In the genomic region with DNA sequence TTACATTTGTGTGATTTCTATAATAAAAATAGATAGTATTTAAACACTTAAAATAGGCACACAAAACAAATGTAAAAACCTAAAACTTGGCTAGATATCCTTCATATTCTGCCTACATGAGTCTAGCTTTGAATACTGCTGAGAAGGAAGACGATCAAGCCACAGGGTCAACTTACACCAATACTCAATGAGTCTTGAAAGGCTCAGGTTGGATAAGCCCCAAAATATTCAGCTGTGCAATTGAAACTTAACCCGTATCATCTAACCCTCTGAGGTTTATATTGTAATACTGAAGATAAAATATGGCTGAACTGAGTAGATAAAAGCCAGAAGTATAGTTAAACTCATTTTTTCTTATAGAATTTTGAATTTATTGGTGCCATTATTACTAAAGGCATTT, we compare ENCODE assay signal across 29 cellular contexts.
"Had no signal": no experiment of that assay in that cellular context is flagged by ENCODE, and none has a peak within 500 bp of the region (broad histone marks: within the 10 kb centered on the region; RNA-seq: fewer than 3 reads in every experiment).

No MANE protein-coding gene starts in this region.

- H3K36me3 Mint-ChIP-seq: activated CD4-positive, alpha-beta memory T cell treated with anti-CD3 and anti-CD28 coated beads for 36 hours; activated naive CD4-positive, alpha-beta T cell treated with anti-CD3 and anti-CD28 coated beads, Interleukin-2, amount 10 ng/mL, durations not matched to agents 7 days and 5 days; activated naive CD8-positive, alpha-beta T cell treated with anti-CD3 and anti-CD28 coated beads, Interleukin-2, amount 10 ng/mL, durations not matched to agents 7 days and 5 days; naive B cell had no signal

- H3K27ac ChIP-seq: ascending aorta, brain microvascular endothelial cell, neutrophil, ovary, skin epidermis, tibial nerve had no signal

- H3K4me3 ChIP-seq: ascending aorta, ovary, skin epidermis, tibial nerve had no signal

- H3K9me3 ChIP-seq: ascending aorta, neutrophil, ovary, tibial nerve had no signal

- H3K27me3 ChIP-seq: ascending aorta, brain microvascular endothelial cell, neutrophil, ovary, tibial nerve had no signal

- ATAC-seq: effector memory CD8-positive, alpha-beta T cell; left colon; sciatic nerve had no signal

- H3K4me1 ChIP-seq: ascending aorta, tibial nerve had no signal

- H3K4me3 Mint-ChIP-seq: activated CD4-positive, alpha-beta memory T cell treated with anti-CD3 and anti-CD28 coated beads for 36 hours; activated CD4-positive, alpha-beta T cell treated with anti-CD3 and anti-CD28 coated beads, Interleukin-2, amount 10 ng/mL, durations not matched to agents 24 days and 14 days; activated naive CD4-positive, alpha-beta T cell treated with anti-CD3 and anti-CD28 coated beads, Interleukin-2, amount 10 ng/mL, durations not matched to agents 7 days and 5 days; activated naive CD8-positive, alpha-beta T cell treated with anti-CD3 and anti-CD28 coated beads, Interleukin-2, amount 10 ng/mL, durations not matched to agents 7 days and 5 days; activated T-cell treated with anti-CD3 and anti-CD28 coated beads, Interleukin-2, amount 50 U/mL, for 24 hours; effector memory CD8-positive, alpha-beta T cell; naive B cell; nephron progenitor cell had no signal

- H3K4me1 Mint-ChIP-seq: activated CD4-positive, alpha-beta T cell treated with anti-CD3 and anti-CD28 coated beads, Interleukin-2, amount 10 ng/mL, durations not matched to agents 24 days and 14 days; activated naive CD4-positive, alpha-beta T cell treated with anti-CD3 and anti-CD28 coated beads, Interleukin-2, amount 10 ng/mL, durations not matched to agents 7 days and 5 days; activated naive CD8-positive, alpha-beta T cell treated with anti-CD3 and anti-CD28 coated beads, Interleukin-2, amount 10 ng/mL, durations not matched to agents 7 days and 5 days; naive B cell; nephron progenitor cell had no signal

- DNase-seq: activated CD4-positive, alpha-beta memory T cell treated with anti-CD3 and anti-CD28 coated beads for 36 hours; activated CD4-positive, alpha-beta T cell treated with anti-CD3 and anti-CD28 coated beads, Interleukin-2, amount 10 ng/mL, durations not matched to agents 24 days and 14 days; activated CD4-positive, CD25-positive, alpha-beta regulatory T cell treated with anti-CD3 and anti-CD28 coated beads, Interleukin-2, amount 50 U/mL, for 72 hours; activated CD8-positive, alpha-beta memory T cell treated with anti-CD3 and anti-CD28 coated beads, Interleukin-2, amount 50 U/mL, for 48 hours; activated gamma-delta T cell; activated naive CD4-positive, alpha-beta T cell treated with anti-CD3 and anti-CD28 coated beads, Interleukin-2, amount 10 ng/mL, durations not matched to agents 7 days and 5 days; activated naive CD8-positive, alpha-beta T cell treated with anti-CD3 and anti-CD28 coated beads, Interleukin-2, amount 10 ng/mL, durations not matched to agents 7 days and 5 days; activated T-cell treated with anti-CD3 and anti-CD28 coated beads, Interleukin-2, amount 50 U/mL, for 24 hours; brain microvascular endothelial cell; cortex of kidney; effector memory CD8-positive, alpha-beta T cell; erythroblast; foreskin fibroblast; head of caudate nucleus; hippocampal formation; kidney; left colon; mammary epithelial cell; naive B cell; nephron progenitor cell; ovary; stimulated activated CD4-positive, alpha-beta T cell treated with anti-CD3 and anti-CD28 coated beads, Interleukin-1b, Interleukin-23, amount 100 ng/mL, for 48 hours; stimulated activated naive CD4-positive, alpha-beta T cell had no signal

- H3K27me3 Mint-ChIP-seq: activated CD4-positive, alpha-beta memory T cell treated with anti-CD3 and anti-CD28 coated beads for 36 hours; activated CD4-positive, alpha-beta T cell treated with anti-CD3 and anti-CD28 coated beads, Interleukin-2, amount 10 ng/mL, durations not matched to agents 24 days and 14 days; activated naive CD4-positive, alpha-beta T cell treated with anti-CD3 and anti-CD28 coated beads, Interleukin-2, amount 10 ng/mL, durations not matched to agents 7 days and 5 days; activated naive CD8-positive, alpha-beta T cell treated with anti-CD3 and anti-CD28 coated beads, Interleukin-2, amount 10 ng/mL, durations not matched to agents 7 days and 5 days; activated T-cell treated with anti-CD3 and anti-CD28 coated beads, Interleukin-2, amount 50 U/mL, for 24 hours; effector memory CD8-positive, alpha-beta T cell; naive B cell; progenitor cell of endocrine pancreas had no signal

- H3K27ac Mint-ChIP-seq: activated CD4-positive, alpha-beta memory T cell treated with anti-CD3 and anti-CD28 coated beads for 36 hours; activated CD4-positive, alpha-beta T cell treated with anti-CD3 and anti-CD28 coated beads, Interleukin-2, amount 10 ng/mL, durations not matched to agents 24 days and 14 days; activated naive CD4-positive, alpha-beta T cell treated with anti-CD3 and anti-CD28 coated beads, Interleukin-2, amount 10 ng/mL, durations not matched to agents 7 days and 5 days; activated naive CD8-positive, alpha-beta T cell treated with anti-CD3 and anti-CD28 coated beads, Interleukin-2, amount 10 ng/mL, durations not matched to agents 7 days and 5 days; activated T-cell treated with anti-CD3 and anti-CD28 coated beads, Interleukin-2, amount 50 U/mL, for 24 hours; effector memory CD8-positive, alpha-beta T cell; naive B cell; nephron progenitor cell; progenitor cell of endocrine pancreas had no signal

- H3K9me3 Mint-ChIP-seq: activated CD4-positive, alpha-beta T cell treated with anti-CD3 and anti-CD28 coated beads, Interleukin-2, amount 10 ng/mL, durations not matched to agents 24 days and 14 days; activated naive CD8-positive, alpha-beta T cell treated with anti-CD3 and anti-CD28 coated beads, Interleukin-2, amount 10 ng/mL, durations not matched to agents 7 days and 5 days; nephron progenitor cell had no signal

- H3K36me3 ChIP-seq: ascending aorta, brain microvascular endothelial cell, neutrophil, ovary, tibial nerve had no signal
